In genomic region chr7:92761391-92762098, GRCh38 we compare ENCODE assay signal across 17 cellular contexts.
DNase-seq lines count a peak whose midpoint lies in the region; ATAC-seq and TF ChIP-seq lines count a peak whose summit lies in the region.
"Had no signal": no experiment of that assay in that cellular context is flagged by ENCODE, and none has a peak within 500 bp of the region (broad histone marks: within the 10 kb centered on the region; RNA-seq: fewer than 3 reads in every experiment).

No MANE protein-coding gene starts in this region.

- H3K27ac Mint-ChIP-seq in activated CD4-positive, alpha-beta T cell treated with anti-CD3 and anti-CD28 coated beads for 36 hours: peak overlapping the region; percentile 33

- H3K36me3 Mint-ChIP-seq in activated CD4-positive, alpha-beta T cell treated with anti-CD3 and anti-CD28 coated beads for 36 hours (ENCODE audit: low read depth): peaks cover 46% of the 10 kb centered on the region

- H3K27me3 Mint-ChIP-seq in activated CD4-positive, alpha-beta T cell treated with anti-CD3 and anti-CD28 coated beads for 36 hours: no peaks in the 10 kb centered on the region
- H3K27me3 Mint-ChIP-seq: naive B cell had no signal

- H3K27me3 ChIP-seq in foreskin keratinocyte: no peaks in the 10 kb centered on the region
- H3K27me3 ChIP-seq: sigmoid colon, stomach had no signal

- no peaks in the 10 kb centered on the region for H3K9me3 Mint-ChIP-seq in activated CD4-positive, alpha-beta T cell treated with anti-CD3 and anti-CD28 coated beads for 36 hours (ENCODE audit: low read depth)

- TF ChIP-seq CTCF in foreskin keratinocyte (conservative IDR thresholded peaks at IDR 0.05): no peak

- in situ Hi-C loops in SK-MEL-5 (cut with HindIII; ENCODE audit: low pct_unique_long_range_greater_than_20kb, low sequenced_read_pairs): no loop called here

- no peak overlapping the region for H3K4me3 Mint-ChIP-seq in activated CD4-positive, alpha-beta T cell treated with anti-CD3 and anti-CD28 coated beads for 36 hours
- H3K4me3 Mint-ChIP-seq: naive B cell had no signal

- no peak for DNase-seq in activated CD4-positive, alpha-beta T cell treated with anti-CD3 and anti-CD28 coated beads for 36 hours
- no peak for DNase-seq in activated CD4-positive, alpha-beta T cell treated with anti-CD3 and anti-CD28 coated beads, Interleukin-2, amount 50 U/mL, for 4 hours
- DNase-seq in SK-MEL-5 (ENCODE audit: low read depth, low spot score) (peak; percentile 97), foreskin keratinocyte (no peak), sciatic nerve (ENCODE audit: low spot score) (no peak), DMS153 treated with DMSO at 0.1 percent for 48 hours (lab: John Stamatoyannopoulos, UW; ENCODE audit: unreplicated experiment) (no peak), DMS114 treated with DMSO at 0.1 percent for 48 hours (lab: John Stamatoyannopoulos, UW; ENCODE audit: unreplicated experiment) (no peak)
- DNase-seq: activated CD4-positive, alpha-beta T cell treated with anti-CD3 and anti-CD28 coated beads for 48 hours; activated effector memory CD4-positive, alpha-beta T cell treated with Interleukin-2 at 50 U/mL for 16 hours; naive B cell; NCI-H1436 treated with DMSO at 0.1 percent for 48 hours; NCI-H446 treated with DMSO at 0.1 percent for 48 hours; sigmoid colon; stomach had no signal

- peak overlapping the region; percentile 1 for H3K27ac ChIP-seq in foreskin keratinocyte
- H3K27ac ChIP-seq: 22Rv1, sigmoid colon, stomach had no signal

- POLR2A ChIA-PET in activated CD4-positive, alpha-beta T cell treated with anti-CD3 and anti-CD28 coated beads for 36 hours (lab: Charles Lee): no interaction called here

- peaks cover 32% of the 10 kb centered on the region for H3K4me1 ChIP-seq in foreskin keratinocyte

- peaks cover 36% of the 10 kb centered on the region for H3K4me1 Mint-ChIP-seq in activated CD4-positive, alpha-beta T cell treated with anti-CD3 and anti-CD28 coated beads for 36 hours

- no peak for ATAC-seq in activated CD4-positive, alpha-beta T cell treated with anti-CD3 and anti-CD28 coated beads for 36 hours
- ATAC-seq in foreskin keratinocyte (no peak), sciatic nerve (peak; percentile 57), HG03280 (IDR thresholded peaks at IDR 0.05; ENCODE audit: unreplicated experiment) (no peak)
- ATAC-seq: K562 had no signal

- intact Hi-C loops in activated CD4-positive, alpha-beta T cell treated with anti-CD3 and anti-CD28 coated beads for 36 hours (cut with DNase I, micrococcal nuclease): no loop called here
- intact Hi-C loops in sciatic nerve (cut with DNase I): no loop called here

- CTCF ChIA-PET in activated CD4-positive, alpha-beta T cell treated with anti-CD3 and anti-CD28 coated beads for 36 hours (lab: Charles Lee): interaction anchor here (0.6 to 0.8 kb wide), 2 partner anchors 140 to 411 kb away, joined by 3 read pairs; no protein-coding TSS in a partner anchor
